ENCODE assay signal across 8 cellular contexts in genomic region chr16:9091867-9092281, GRCh38. TPM values are rescaled to one million over a fixed set of nuclear protein-coding genes. Genes with fewer than 3 reads are reported as not detected.
DNase-seq lines count a peak whose midpoint lies in the region; ATAC-seq and TF ChIP-seq lines count a peak whose summit lies in the region.

No MANE protein-coding gene starts in this region.

- WGBS in HUES64: under 1% methylated on average over 51 of the region's 51 CpGs
- 0% methylated on average over 1 of the region's 51 CpGs; no CpG with 5 or more reads in 1 of the 2 donors for WGBS in esophagus squamous epithelium, 2 donors

- DNase-seq in D341Med (ENCODE audit: low spot score): peak; percentile 44
- peak; percentile 45 for DNase-seq in activated CD8-positive, alpha-beta memory T cell treated with anti-CD3 and anti-CD28 coated beads, Interleukin-2, amount 50 U/mL, for 4 hours
- DNase-seq in esophagus squamous epithelium (lab: John Stamatoyannopoulos, UW): no peak
- no peak for DNase-seq in NCI-H774 (lab: John Stamatoyannopoulos, UW)
- no peak for DNase-seq in inferior parietal cortex (ENCODE audit: extremely low spot score)

- H3K36me3 ChIP-seq in HUES64 (ENCODE audit: insufficient read depth, low read length) (peaks cover 36% of the 10 kb centered on the region), esophagus squamous epithelium (peaks cover 0 to 17% (median 0%) of the 10 kb centered on the region in 3 donors), neuron (ENCODE audit: insufficient read depth, low read length) (peaks cover 37% of the 10 kb centered on the region)

- intact Hi-C loops in esophagus squamous epithelium (cut with DNase I): no loop called here

- no peak overlapping the region for H2AFZ ChIP-seq in neuron (ENCODE audit: low read depth, low read length)

- peak; percentile 12 for ATAC-seq in GM21447 (IDR thresholded peaks at IDR 0.05; ENCODE audit: unreplicated experiment)

- H3K9me3 ChIP-seq in HUES64 (ENCODE audit: insufficient read depth, low read depth, low read length) (no peaks in the 10 kb centered on the region), esophagus squamous epithelium (no peaks in the 10 kb centered on the region), neuron (ENCODE audit: low read length) (no peaks in the 10 kb centered on the region)

- TF ChIP-seq CTCF in esophagus squamous epithelium (IDR thresholded peaks at IDR 0.05): no peak

- no peak for TF ChIP-seq POLR2A in esophagus squamous epithelium (IDR thresholded peaks at IDR 0.05)

- H3K4me3 ChIP-seq in HUES64 (ENCODE audit: low read length) (peak overlapping the region; percentile 87), esophagus squamous epithelium (peak overlapping the region; percentile 77 to 98 (median 91)), neuron (ENCODE audit: low read length) (peak overlapping the region; percentile 98)

- no peaks in the 10 kb centered on the region for H3K27me3 ChIP-seq in HUES64 (ENCODE audit: insufficient read depth, low read length)
- no peaks in the 10 kb centered on the region for H3K27me3 ChIP-seq in esophagus squamous epithelium
- H3K27me3 ChIP-seq in neuron (ENCODE audit: insufficient read depth, low read length): no peaks in the 10 kb centered on the region

- peak overlapping the region; percentile 97 for H3K9ac ChIP-seq in HUES64 (ENCODE audit: low read depth, low read length)

- H3K4me1 ChIP-seq in HUES64 (ENCODE audit: insufficient read depth, low read length) (peaks cover 27% of the 10 kb centered on the region), esophagus squamous epithelium (peaks cover 17 to 52% (median 41%) of the 10 kb centered on the region in 3 donors), neuron (ENCODE audit: insufficient read depth, low read length) (peaks cover 32% of the 10 kb centered on the region)

- H3K27ac ChIP-seq in HUES64 (ENCODE audit: low read depth, low read length) (peak overlapping the region; percentile 93), esophagus squamous epithelium (peak overlapping the region; percentile 98 to 100 (median 99))

RNA-seq across cellular contexts. Expression of gene HAPSTR1, which starts 0.4 kb away (rescaled TPM):
- polyA plus RNA-seq in HUES64 (2013, experiment 1 of 2): 29.9 TPM
- polyA plus RNA-seq in HUES64 (2013, experiment 2 of 2): 27.1 TPM
- total RNA-seq in esophagus squamous epithelium: 10 to 100 TPM; 37.8 to 59.8 (median 47.0) TPM

Comparison
In these comparisons a context has a peak if more than half of its experiments do, and no peak if none do; other contexts are left out.
1. DNase-seq: peak in D341Med (single experiment) and activated CD8-positive, alpha-beta memory T cell treated with anti-CD3 and anti-CD28 coated beads, Interleukin-2, amount 50 U/mL, for 4 hours (single experiment); none in esophagus squamous epithelium (single experiment), NCI-H774 (single experiment) and inferior parietal cortex (single experiment).
2. Peak in every context shown above with its lines, with median percentiles within 50 percentile points of each other: H3K4me3 ChIP-seq.